8 cellular contexts compared by ENCODE assay signal in genomic region chr2:231199219-231199618, GRCh38. TPM values are rescaled to one million over a fixed set of nuclear protein-coding genes. Genes with fewer than 3 reads are reported as not detected.
DNase-seq lines count a peak whose midpoint lies in the region; ATAC-seq and TF ChIP-seq lines count a peak whose summit lies in the region.

No MANE protein-coding gene starts in this region.

- POLR2A ChIA-PET in activated CD8-positive, alpha-beta T cell treated with anti-CD3 and anti-CD28 coated beads for 36 hours (lab: Charles Lee), result no interaction called here

- no peaks in the 10 kb centered on the region for H3K9me3 Mint-ChIP-seq in T-helper 2 cell treated with Interferon-gamma antibody and Interleukin-4, amounts not matched to agents 5 μg/mL and 100 μg/mL, for 36 hours
- no peaks in the 10 kb centered on the region for H3K9me3 Mint-ChIP-seq in activated CD8-positive, alpha-beta T cell treated with anti-CD3 and anti-CD28 coated beads for 36 hours

- peak overlapping the region; percentile 79 for H3K4me3 Mint-ChIP-seq in T-helper 2 cell treated with Interferon-gamma antibody and Interleukin-4, amounts not matched to agents 5 μg/mL and 100 μg/mL, for 36 hours
- peak overlapping the region; percentile 87 for H3K4me3 Mint-ChIP-seq in activated CD8-positive, alpha-beta T cell treated with anti-CD3 and anti-CD28 coated beads for 36 hours

- no peaks in the 10 kb centered on the region for H3K27me3 ChIP-seq in iPS-20b (ENCODE audit: insufficient read depth, low read length)
- no peaks in the 10 kb centered on the region for H3K27me3 ChIP-seq in testis

- peaks cover 30% of the 10 kb centered on the region for H3K27me3 Mint-ChIP-seq in T-helper 2 cell treated with Interferon-gamma antibody and Interleukin-4, amounts not matched to agents 5 μg/mL and 100 μg/mL, for 36 hours (ENCODE audit: low read depth)
- no peaks in the 10 kb centered on the region for H3K27me3 Mint-ChIP-seq in activated CD8-positive, alpha-beta T cell treated with anti-CD3 and anti-CD28 coated beads for 36 hours

- H3K4me3 ChIP-seq in iPS-20b (ENCODE audit: low read length) (peak overlapping the region; percentile 92), testis (peak overlapping the region; percentile 86 to 87)

- DNase-seq in T-helper 2 cell treated with Interferon-gamma antibody and Interleukin-4, amounts not matched to agents 5 μg/mL and 100 μg/mL, for 36 hours (ENCODE audit: low spot score), result no peak
- DNase-seq in T-helper 2 cell (no peak), testis (no peak), MV-4-11 (lab: John Stamatoyannopoulos, UW) (no peak), NCI-H1436 treated with DMSO at 0.1 percent for 48 hours (lab: John Stamatoyannopoulos, UW) (no peak)
- DNase-seq in activated CD8-positive, alpha-beta T cell treated with anti-CD3 and anti-CD28 coated beads for 36 hours, result no peak
- DNase-seq in stimulated activated CD8-positive, alpha-beta memory T cell treated with anti-CD3 and anti-CD28 coated beads, Interleukin-4, amount 100 ng/mL, for 48 hours, result no peak

- H3K9me3 ChIP-seq in iPS-20b (ENCODE audit: insufficient read depth, low read depth, low read length) (no peaks in the 10 kb centered on the region), testis (no peaks in the 10 kb centered on the region)

- TF ChIP-seq POLR2A in testis (IDR thresholded peaks at IDR 0.05), result no peak

- intact Hi-C loops in activated CD8-positive, alpha-beta T cell treated with anti-CD3 and anti-CD28 coated beads for 36 hours (cut with micrococcal nuclease), result no loop called here
- intact Hi-C loops in testis (cut with DNase I; ENCODE audit: low total_unique reads), result loop anchor here (10.0 kb wide), 1 partner anchor 84 kb away; no protein-coding TSS in a partner anchor

- WGBS in testis, 2 donors, result 19 to 25% methylated on average over 5 of the region's 5 CpGs

- no peak for ATAC-seq in activated CD8-positive, alpha-beta T cell treated with anti-CD3 and anti-CD28 coated beads for 36 hours

- H3K27ac ChIP-seq in iPS-20b (ENCODE audit: low read length), result no peak overlapping the region
- peak overlapping the region in 1 of 2 donors; percentile 52 for H3K27ac ChIP-seq in testis

- no peak overlapping the region for H3K27ac Mint-ChIP-seq in T-helper 2 cell treated with Interferon-gamma antibody and Interleukin-4, amounts not matched to agents 5 μg/mL and 100 μg/mL, for 36 hours
- no peak overlapping the region for H3K27ac Mint-ChIP-seq in activated CD8-positive, alpha-beta T cell treated with anti-CD3 and anti-CD28 coated beads for 36 hours

- H3K4me1 ChIP-seq in iPS-20b (ENCODE audit: insufficient read depth, low read length), result peaks cover 7% of the 10 kb centered on the region; the same call in 1 of the 2 replicates
- peaks cover 5% of the 10 kb centered on the region for H3K4me1 ChIP-seq in testis

- no peak for TF ChIP-seq CTCF in activated CD8-positive, alpha-beta T cell treated with anti-CD3 and anti-CD28 coated beads for 36 hours (IDR thresholded peaks at IDR 0.05)
- no peak for TF ChIP-seq CTCF in testis (IDR thresholded peaks at IDR 0.05)

- H3K36me3 ChIP-seq in iPS-20b (ENCODE audit: insufficient read depth, low read depth, low read length) (0 out of 2 replicates have a peak, but pooled peaks cover 4% of the 10 kb centered on the region), testis (ENCODE audit: low read depth, missing control alignments) (no peaks in the 10 kb centered on the region)

- peak overlapping the region; percentile 78; the same call in 1 of the 2 replicates for H3K9ac ChIP-seq in iPS-20b (ENCODE audit: low read depth, low read length)

- H3K36me3 Mint-ChIP-seq in T-helper 2 cell treated with Interferon-gamma antibody and Interleukin-4, amounts not matched to agents 5 μg/mL and 100 μg/mL, for 36 hours (ENCODE audit: low read depth), result no peaks in the 10 kb centered on the region
- H3K36me3 Mint-ChIP-seq in activated CD8-positive, alpha-beta T cell treated with anti-CD3 and anti-CD28 coated beads for 36 hours (ENCODE audit: low read depth), result no peaks in the 10 kb centered on the region

- peaks cover 8% of the 10 kb centered on the region for H3K4me1 Mint-ChIP-seq in T-helper 2 cell treated with Interferon-gamma antibody and Interleukin-4, amounts not matched to agents 5 μg/mL and 100 μg/mL, for 36 hours (ENCODE audit: low read depth)
- peaks cover 13% of the 10 kb centered on the region for H3K4me1 Mint-ChIP-seq in activated CD8-positive, alpha-beta T cell treated with anti-CD3 and anti-CD28 coated beads for 36 hours (ENCODE audit: low read depth)

- CTCF ChIA-PET in activated CD8-positive, alpha-beta T cell treated with anti-CD3 and anti-CD28 coated beads for 36 hours (lab: Charles Lee), result interaction anchor here (0.7 to 1.5 kb wide), 3 partner anchors 27 to 206 kb away, joined by 3 to 5 read pairs (median 4); no protein-coding TSS in a partner anchor

RNA-seq across cellular contexts. Expression of gene ARMC9, which starts 0.8 kb away (rescaled TPM):
- 1 to 10 TPM; 2.0 to 2.2 TPM for total RNA-seq in activated CD8-positive, alpha-beta T cell treated with anti-CD3 and anti-CD28 coated beads for 36 hours
- total RNA-seq in testis, result 10 to 100 TPM; 47.5 to 49.7 TPM
- polyA plus RNA-seq in testis (ENCODE audit: insufficient read depth, low read depth, low replicate concordance), result 35.0 TPM

Comparison
In these comparisons a context has a peak if more than half of its experiments do, and no peak if none do; other contexts are left out.
1. RNA of gene ARMC9, which starts 0.8 kb away (total RNA-seq): 47.5 to 49.7 TPM in testis; 2.0 to 2.2 TPM in activated CD8-positive, alpha-beta T cell treated with anti-CD3 and anti-CD28 coated beads for 36 hours; every median in the first group is over 10 times any median in the second.